In genomic region chr3:107939621-107940236, GRCh38 we compare ENCODE assay signal across 17 cellular contexts.
"Had no signal": no experiment of that assay in that cellular context is flagged by ENCODE, and none has a peak within 500 bp of the region (broad histone marks: within the 10 kb centered on the region; RNA-seq: fewer than 3 reads in every experiment).

No MANE protein-coding gene starts in this region.

- ATAC-seq: activated T-helper 17 cell treated with anti-CD3 and anti-CD28 coated beads, Interleukin-2, amount 50 U/mL, for 72 hours; left ventricle myocardium superior; natural killer cell treated with Interleukin-12 subunit alpha and Interleukin-12 subunit beta and Interleukin-15 and Interleukin-18, amount 100 ng/mL, for 72 hours; stimulated activated memory B cell treated with anti-CD40 and anti-IgM and Interleukin-4, amounts not matched to agents 10 μg/mL and 1 μg/mL and 100 μg/mL, for 72 hours had no signal

- H3K27me3 Mint-ChIP-seq: activated T-helper 17 cell treated with anti-CD3 and anti-CD28 coated beads, Interleukin-2, amount 50 U/mL, for 72 hours; natural killer cell treated with Interleukin-12 subunit alpha and Interleukin-12 subunit beta and Interleukin-15 and Interleukin-18, amount 100 ng/mL, for 72 hours; stimulated activated memory B cell treated with anti-CD40 and anti-IgM and Interleukin-4, amounts not matched to agents 10 μg/mL and 1 μg/mL and 100 μg/mL, for 72 hours had no signal

- H3K4me3 Mint-ChIP-seq: activated T-helper 17 cell treated with anti-CD3 and anti-CD28 coated beads, Interleukin-2, amount 50 U/mL, for 72 hours; natural killer cell treated with Interleukin-12 subunit alpha and Interleukin-12 subunit beta and Interleukin-15 and Interleukin-18, amount 100 ng/mL, for 72 hours; stimulated activated memory B cell treated with anti-CD40 and anti-IgM and Interleukin-4, amounts not matched to agents 10 μg/mL and 1 μg/mL and 100 μg/mL, for 72 hours; T-helper 2 cell treated with Interferon-gamma antibody and Interleukin-4, amounts not matched to agents 5 μg/mL and 100 μg/mL, for 36 hours had no signal

- H3K27ac Mint-ChIP-seq: activated T-helper 17 cell treated with anti-CD3 and anti-CD28 coated beads, Interleukin-2, amount 50 U/mL, for 72 hours; natural killer cell treated with Interleukin-12 subunit alpha and Interleukin-12 subunit beta and Interleukin-15 and Interleukin-18, amount 100 ng/mL, for 72 hours; stimulated activated memory B cell treated with anti-CD40 and anti-IgM and Interleukin-4, amounts not matched to agents 10 μg/mL and 1 μg/mL and 100 μg/mL, for 72 hours; T-helper 2 cell treated with Interferon-gamma antibody and Interleukin-4, amounts not matched to agents 5 μg/mL and 100 μg/mL, for 36 hours had no signal

- H3K9me3 Mint-ChIP-seq: activated T-helper 17 cell treated with anti-CD3 and anti-CD28 coated beads, Interleukin-2, amount 50 U/mL, for 72 hours; natural killer cell treated with Interleukin-12 subunit alpha and Interleukin-12 subunit beta and Interleukin-15 and Interleukin-18, amount 100 ng/mL, for 72 hours; stimulated activated memory B cell treated with anti-CD40 and anti-IgM and Interleukin-4, amounts not matched to agents 10 μg/mL and 1 μg/mL and 100 μg/mL, for 72 hours; T-helper 2 cell treated with Interferon-gamma antibody and Interleukin-4, amounts not matched to agents 5 μg/mL and 100 μg/mL, for 36 hours had no signal

- H3K27me3 ChIP-seq: esophagus squamous epithelium, thyroid gland had no signal

- H3K27ac ChIP-seq: esophagus squamous epithelium, thyroid gland had no signal

- DNase-seq: activated CD4-positive, alpha-beta T cell treated with anti-CD3 and anti-CD28 coated beads, Interleukin-2, amount 50 U/mL, for 1 hour; activated naive CD4-positive, alpha-beta T cell treated with Interleukin-2 at 50 U/mL for 16 hours; activated T-cell treated with anti-CD3 and anti-CD28 coated beads for 4 hours; caudate nucleus; esophagus squamous epithelium; foreskin fibroblast; hippocampal formation; kidney; left ventricle myocardium superior; mesenchymal stem cell; stimulated activated CD4-positive, alpha-beta T cell treated with anti-CD3 and anti-CD28 coated beads, Interleukin-12 subunit alpha, Interleukin-12 subunit beta, amount 100 ng/mL, for 4 hours; stimulated activated CD4-positive, alpha-beta T cell treated with anti-CD3 and anti-CD28 coated beads, Interleukin-2, amount 100 ng/mL, for 24 hours; thyroid gland had no signal

- H3K36me3 Mint-ChIP-seq: natural killer cell treated with Interleukin-12 subunit alpha and Interleukin-12 subunit beta and Interleukin-15 and Interleukin-18, amount 100 ng/mL, for 72 hours; stimulated activated memory B cell treated with anti-CD40 and anti-IgM and Interleukin-4, amounts not matched to agents 10 μg/mL and 1 μg/mL and 100 μg/mL, for 72 hours had no signal

- H3K9me3 ChIP-seq: esophagus squamous epithelium, thyroid gland had no signal

- H3K4me1 ChIP-seq: thyroid gland had no signal

- H3K36me3 ChIP-seq: esophagus squamous epithelium, thyroid gland had no signal

- H3K4me3 ChIP-seq: esophagus squamous epithelium, thyroid gland had no signal
